8 cellular contexts compared by ENCODE assay signal in genomic region chr6:33424855-33425667, GRCh38. TPM values are rescaled to one million over a fixed set of nuclear protein-coding genes. Genes with fewer than 3 reads are reported as not detected.
DNase-seq lines count a peak whose midpoint lies in the region; ATAC-seq and TF ChIP-seq lines count a peak whose summit lies in the region.

No MANE protein-coding gene starts in this region.

- TF ChIP-seq POLR2A in uterus (IDR thresholded peaks at IDR 0.05), result no peak

- H3K36me3 Mint-ChIP-seq in activated naive CD4-positive, alpha-beta T cell treated with anti-CD3 and anti-CD28 coated beads for 36 hours (ENCODE audit: low read depth), result no peaks in the 10 kb centered on the region
- H3K36me3 Mint-ChIP-seq in memory B cell, result no peaks in the 10 kb centered on the region

- H3K27ac ChIP-seq in brain microvascular endothelial cell, result peak overlapping the region; percentile 63
- peak overlapping the region; percentile 95 to 99 for H3K27ac ChIP-seq in uterus

- peak overlapping the region; percentile 62 for H3K4me3 ChIP-seq in brain microvascular endothelial cell (ENCODE audit: low read depth, low read length)
- H3K4me3 ChIP-seq in uterus, result peak overlapping the region; percentile 67 to 71

- CTCF ChIA-PET in activated naive CD4-positive, alpha-beta T cell treated with anti-CD3 and anti-CD28 coated beads for 36 hours (lab: Charles Lee), result interaction anchor here (1.7 to 2.8 kb wide), 4 partner anchors 9 to 148 kb away, joined by 5 to 18 read pairs (median 7); partner anchors contain the start of gene B3GALT4

- no peaks in the 10 kb centered on the region for H3K27me3 ChIP-seq in brain microvascular endothelial cell (replicated peaks)
- no peaks in the 10 kb centered on the region for H3K27me3 ChIP-seq in uterus

- H3K4me3 Mint-ChIP-seq in activated naive CD4-positive, alpha-beta T cell treated with anti-CD3 and anti-CD28 coated beads for 36 hours, result peak overlapping the region; percentile 87
- H3K4me3 Mint-ChIP-seq in memory B cell, result peak overlapping the region; percentile 90

- no peaks in the 10 kb centered on the region for H3K9me3 Mint-ChIP-seq in activated naive CD4-positive, alpha-beta T cell treated with anti-CD3 and anti-CD28 coated beads for 36 hours
- H3K9me3 Mint-ChIP-seq in memory B cell, result no peaks in the 10 kb centered on the region

- in situ Hi-C loops in brain microvascular endothelial cell (cut with HindIII; ENCODE audit: low pct_ligation_motif_present, low sequenced_read_pairs), result no loop called here

- no peak for TF ChIP-seq CTCF in brain microvascular endothelial cell (IDR thresholded peaks at IDR 0.05; ENCODE audit: low read depth, low read length, missing control alignments)
- TF ChIP-seq CTCF in uterus (IDR thresholded peaks at IDR 0.05), result peak in 1 of 4 experiments; percentile 5

- no peaks in the 10 kb centered on the region for H3K9me3 ChIP-seq in uterus

- H3K27me3 Mint-ChIP-seq in activated naive CD4-positive, alpha-beta T cell treated with anti-CD3 and anti-CD28 coated beads for 36 hours (ENCODE audit: low read depth), result no peaks in the 10 kb centered on the region
- no peaks in the 10 kb centered on the region for H3K27me3 Mint-ChIP-seq in memory B cell

- peaks cover 11 to 18% of the 10 kb centered on the region in 2 donors for H3K4me1 ChIP-seq in uterus

- ATAC-seq in memory B cell (ENCODE audit: low read depth), result no peak
- ATAC-seq in HG03135 (IDR thresholded peaks at IDR 0.05; ENCODE audit: unreplicated experiment), result no peak
- ATAC-seq in HG02588 (IDR thresholded peaks at IDR 0.05; ENCODE audit: unreplicated experiment), result no peak

- peak overlapping the region; percentile 88 for H3K27ac Mint-ChIP-seq in activated naive CD4-positive, alpha-beta T cell treated with anti-CD3 and anti-CD28 coated beads for 36 hours
- H3K27ac Mint-ChIP-seq in memory B cell, result peak overlapping the region; percentile 95

- peaks cover 52% of the 10 kb centered on the region for H3K4me1 Mint-ChIP-seq in activated naive CD4-positive, alpha-beta T cell treated with anti-CD3 and anti-CD28 coated beads for 36 hours (ENCODE audit: low read depth)
- H3K4me1 Mint-ChIP-seq in memory B cell, result peaks cover 52% of the 10 kb centered on the region

- no peak for DNase-seq in activated naive CD4-positive, alpha-beta T cell treated with anti-CD3 and anti-CD28 coated beads for 36 hours
- DNase-seq in activated naive CD4-positive, alpha-beta T cell treated with Interleukin-2 at 50 U/mL for 16 hours, result no peak
- DNase-seq in brain microvascular endothelial cell (peak; percentile 8), memory B cell (ENCODE audit: low spot score in 2 of 2) (no peak), uterus (peak; percentile 55 to 57), NOMO-1 treated with DMSO at 0.1 percent for 48 hours (lab: John Stamatoyannopoulos, UW; ENCODE audit: unreplicated experiment) (no peak)

- intact Hi-C loops in activated naive CD4-positive, alpha-beta T cell treated with anti-CD3 and anti-CD28 coated beads for 36 hours (cut with micrococcal nuclease), result loop anchor here (5.0 kb wide), 1 partner anchor 267 kb away; no protein-coding TSS in a partner anchor
- intact Hi-C loops in uterus (cut with DNase I; ENCODE audit: low total_unique reads), result loop anchor here (10.0 kb wide), 1 partner anchor 130 kb away; the partner anchor contains the start of gene RGL2

- H3K36me3 ChIP-seq in brain microvascular endothelial cell (replicated peaks), result no peaks in the 10 kb centered on the region
- no peaks in the 10 kb centered on the region for H3K36me3 ChIP-seq in uterus

RNA-seq across cellular contexts. Expression of gene SYNGAP1, which starts 5.2 kb away (rescaled TPM):
- 10 to 100 TPM; 35.1 to 42.2 TPM for total RNA-seq in activated naive CD4-positive, alpha-beta T cell treated with anti-CD3 and anti-CD28 coated beads for 36 hours
- 10 to 100 TPM; 11.5 to 67.6 (median 14.4) TPM for total RNA-seq in uterus

RNA-seq across cellular contexts. Expression of gene CUTA, which starts 7.2 kb away (rescaled TPM):
- total RNA-seq in activated naive CD4-positive, alpha-beta T cell treated with anti-CD3 and anti-CD28 coated beads for 36 hours, result 100 to 1,000 TPM; 163 to 181 TPM
- total RNA-seq in uterus, result 100 to 1,000 TPM in 1 of 4 donors, 10 to 100 TPM in 3; 10.8 to 135 (median 72.7) TPM

RNA-seq across cellular contexts. Expression of gene PHF1, which starts 14.2 kb away (rescaled TPM):
- 10 to 100 TPM; 31.0 to 32.3 TPM for total RNA-seq in activated naive CD4-positive, alpha-beta T cell treated with anti-CD3 and anti-CD28 coated beads for 36 hours
- 100 to 1,000 TPM in 1 of 4 donors, 10 to 100 TPM in 3; 10.5 to 147 (median 35.3) TPM for total RNA-seq in uterus

RNA-seq across cellular contexts. Expression of gene ZBTB9, which starts 29.3 kb away (rescaled TPM):
- 1 to 10 TPM; 5.0 to 6.5 TPM for total RNA-seq in activated naive CD4-positive, alpha-beta T cell treated with anti-CD3 and anti-CD28 coated beads for 36 hours
- total RNA-seq in uterus, result 10 to 100 TPM in 1 of 4 donors, 1 to 10 TPM in 1, under 1 TPM in 2; under 0.01 to 12.0 (median 4.7) TPM

RNA-seq across cellular contexts. Expression of gene KIFC1, which starts 33.4 kb away (rescaled TPM):
- total RNA-seq in activated naive CD4-positive, alpha-beta T cell treated with anti-CD3 and anti-CD28 coated beads for 36 hours, result 100 to 1,000 TPM; 107 TPM
- 10 to 100 TPM in 1 of 4 donors, 1 to 10 TPM in 1, not detected in 2; 1.8 to 20.0 TPM for total RNA-seq in uterus

Comparison
In these comparisons a context has a peak if more than half of its experiments do, and no peak if none do; other contexts are left out.
1. DNase-seq: peak in brain microvascular endothelial cell (single experiment) and uterus (2 of 2); none in activated naive CD4-positive, alpha-beta T cell treated with anti-CD3 and anti-CD28 coated beads for 36 hours (single experiment), activated naive CD4-positive, alpha-beta T cell treated with Interleukin-2 at 50 U/mL for 16 hours (single experiment), memory B cell (0 of 2) and NOMO-1 treated with DMSO at 0.1 percent for 48 hours (single experiment).